ENCODE assay signal across 8 cellular contexts in the genomic region with DNA sequence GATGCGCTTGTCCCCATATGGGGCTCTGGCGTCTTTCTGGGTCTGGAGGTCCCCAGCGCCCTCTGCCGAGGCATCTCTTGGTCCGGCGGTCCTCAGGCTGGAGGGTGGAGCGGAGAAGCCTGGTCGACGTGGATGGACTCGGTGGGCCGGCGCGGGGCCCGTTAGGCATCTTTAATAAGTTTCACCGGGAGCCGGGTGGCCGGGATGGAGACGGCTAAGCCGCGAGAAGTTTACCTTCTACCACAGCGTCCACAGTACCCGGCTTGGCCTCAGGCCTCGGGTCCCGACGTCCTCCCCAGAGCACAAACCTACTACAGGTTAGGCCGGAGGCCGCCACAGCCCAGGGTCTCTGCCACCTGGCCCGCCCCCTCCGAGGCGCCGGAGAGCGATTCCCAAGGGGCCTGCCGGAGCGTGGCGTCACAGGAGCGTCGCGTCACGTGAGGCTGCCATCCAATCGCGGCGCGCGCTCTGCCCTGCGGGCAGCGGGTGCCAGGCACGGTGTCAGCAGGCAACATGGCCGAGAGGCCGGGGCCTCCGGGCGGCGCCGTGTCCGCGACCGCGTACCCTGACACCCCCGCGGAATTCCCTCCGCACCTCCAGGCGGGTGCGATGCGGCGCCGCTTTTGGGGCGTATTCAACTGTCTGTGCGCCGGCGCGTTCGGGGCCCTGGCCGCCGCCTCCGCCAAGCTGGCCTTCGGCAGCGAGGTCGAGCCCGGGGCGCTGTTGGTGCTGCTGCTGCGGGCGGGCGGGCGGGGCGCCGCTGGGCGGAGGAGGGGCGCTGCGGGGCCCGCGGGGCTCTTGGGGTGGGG.
DNase-seq lines count a peak whose midpoint lies in the region; ATAC-seq lines count a peak whose summit lies in the region.

A gene (plus strand): TSS at position 501 of the 809 bp plus-strand sequence. CDS start 13 bp downstream, at position 514.

- DNase-seq in AG08395 (ENCODE audit: low spot score) = peak; percentile 99
- DNase-seq in NCI-H446 (lab: John Stamatoyannopoulos, UW) = peak; percentile 18 to 91
- peak; percentile 86 to 88 for DNase-seq in activated CD4-positive, alpha-beta T cell treated with anti-CD3 and anti-CD28 coated beads for 4 hours
- DNase-seq in kidney tubule cell (ENCODE audit: low spot score) = peak; percentile 90
- DNase-seq in stimulated activated CD4-positive, alpha-beta T cell treated with anti-CD3 and anti-CD28 coated beads, Interleukin-1b, Interleukin-23, amount 100 ng/mL, for 24 hours (ENCODE audit: low read depth in 4 of 4, low spot score in 1 of 4) = peak; percentile 72 to 79 (median 76)

- ATAC-seq in GM18867 (IDR thresholded peaks at IDR 0.05; ENCODE audit: unreplicated experiment) (peak; percentile 97), HG03103 (IDR thresholded peaks at IDR 0.05; ENCODE audit: low read depth, unreplicated experiment) (peak; percentile 86)

- peak within 1 kb of the TSS; percentile 89 for H3K27ac ChIP-seq in cingulate gyrus (ENCODE audit: low read depth, low read length)

Comparison
In these comparisons a context has a peak if more than half of its experiments do, and no peak if none do; other contexts are left out.
1. Peak in every context shown above with its lines: DNase-seq, ATAC-seq and H3K27ac ChIP-seq.